1 cellular context compared by ENCODE assay signal in the genomic region with DNA sequence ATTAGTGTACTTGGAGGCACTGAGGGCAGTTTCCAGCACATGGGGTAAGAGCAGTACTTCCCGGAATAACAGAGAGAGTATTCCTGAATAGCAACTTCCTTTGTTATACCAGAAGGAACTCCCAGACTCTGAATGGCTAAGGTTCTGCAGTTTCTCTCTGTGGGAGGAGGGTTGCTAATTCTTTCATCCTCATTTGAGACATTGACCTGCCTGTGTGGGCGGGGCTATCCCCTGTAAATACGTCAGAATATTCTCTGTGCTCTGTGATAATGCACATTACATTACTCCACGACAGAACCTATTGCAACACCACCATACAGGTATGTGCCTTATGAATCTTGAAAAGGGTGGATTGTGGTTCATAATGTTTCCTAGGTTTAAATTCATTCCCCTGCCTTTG.
TF ChIP-seq lines count a peak whose summit lies in the region.

No MANE protein-coding gene starts in this region.

TF ChIP-seq in HepG2, 621 proteins besides CTCF, POLR2A, EP300 and RAD21 (continued from another document):
- no peak for TF ChIP-seq THAP9 (CRISPR knock-in tag; IDR thresholded peaks at IDR 0.05; ENCODE audit: borderline replicate concordance)
